ENCODE assay signal across 1 cellular context in the genomic region with DNA sequence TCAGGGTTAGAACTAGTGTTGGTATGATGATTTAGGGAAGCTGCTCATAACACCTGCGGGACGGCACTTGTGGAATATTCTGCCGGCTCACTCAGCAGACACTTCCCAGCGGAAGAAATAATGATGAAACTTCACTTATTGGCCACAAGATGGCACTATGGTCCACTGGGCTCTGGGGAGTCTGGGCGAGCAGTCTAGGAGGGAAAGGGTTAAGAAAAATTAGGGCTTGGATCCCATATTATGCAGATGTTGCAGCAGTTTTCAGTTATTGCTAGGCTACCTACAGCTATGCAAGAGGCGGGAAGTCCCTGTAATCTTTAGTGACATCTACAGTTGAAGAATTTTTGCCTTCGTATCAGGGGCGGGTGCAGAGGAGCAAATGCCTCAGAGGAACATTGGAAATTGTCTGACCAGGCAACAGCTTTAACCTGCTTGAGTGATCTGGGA.
A peak's percentile ranks its signal among the peaks of the same experiment; 100 is the strongest.
TF ChIP-seq lines count a peak whose summit lies in the region.

No MANE protein-coding gene starts in this region.

TF ChIP-seq in HEK293, 187 proteins besides CTCF, POLR2A, EP300 and RAD21 (continued from another document):
- TF ChIP-seq, protein P1, sequence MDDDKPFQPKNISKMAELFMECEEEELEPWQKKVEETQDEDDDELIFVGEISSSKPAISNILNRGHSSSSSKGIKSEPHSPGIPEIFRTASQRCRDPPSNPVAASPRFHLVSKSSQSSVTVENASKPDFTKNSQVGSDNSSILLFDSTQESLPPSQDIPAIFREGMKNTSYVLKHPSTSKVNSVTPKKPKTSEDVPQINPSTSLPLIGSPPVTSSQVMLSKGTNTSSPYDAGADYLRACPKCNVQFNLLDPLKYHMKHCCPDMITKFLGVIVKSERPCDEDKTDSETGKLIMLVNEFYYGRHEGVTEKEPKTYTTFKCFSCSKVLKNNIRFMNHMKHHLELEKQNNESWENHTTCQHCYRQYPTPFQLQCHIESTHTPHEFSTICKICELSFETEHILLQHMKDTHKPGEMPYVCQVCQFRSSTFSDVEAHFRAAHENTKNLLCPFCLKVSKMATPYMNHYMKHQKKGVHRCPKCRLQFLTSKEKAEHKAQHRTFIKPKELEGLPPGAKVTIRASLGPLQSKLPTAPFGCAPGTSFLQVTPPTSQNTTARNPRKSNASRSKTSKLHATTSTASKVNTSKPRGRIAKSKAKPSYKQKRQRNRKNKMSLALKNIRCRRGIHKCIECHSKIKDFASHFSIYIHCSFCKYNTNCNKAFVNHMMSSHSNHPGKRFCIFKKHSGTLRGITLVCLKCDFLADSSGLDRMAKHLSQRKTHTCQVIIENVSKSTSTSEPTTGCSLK (tag by site-specific recombination; IDR thresholded peaks at IDR 0.05) = no peak
- peak; percentile 54 for TF ChIP-seq ZNF654 (tag by site-specific recombination; IDR thresholded peaks at IDR 0.05; ENCODE audit: low read depth)
- TF ChIP-seq SCRT2 (tag by site-specific recombination; IDR thresholded peaks at IDR 0.05) = peak; percentile 96
- no peak for TF ChIP-seq ZNF133 (tag by site-specific recombination; IDR thresholded peaks at IDR 0.05)
- TF ChIP-seq RBAK (tag by site-specific recombination; IDR thresholded peaks at IDR 0.05) = no peak
- no peak for TF ChIP-seq ZNF843 (tag by site-specific recombination; IDR thresholded peaks at IDR 0.05)
- TF ChIP-seq ZNF214 (tag by site-specific recombination; IDR thresholded peaks at IDR 0.05; ENCODE audit: borderline replicate concordance) = no peak
- 0 out of 2 replicates have a peak, but pooled peaks have one; percentile 23 for TF ChIP-seq TRIM28 (IDR thresholded peaks at IDR 0.05; ENCODE audit: borderline replicate concordance, low read length)
- peak; percentile 53; the same call in 1 of the 2 replicates for TF ChIP-seq ZNF2 (tag by site-specific recombination; IDR thresholded peaks at IDR 0.05)
- no peak for TF ChIP-seq ZNF132 (tag by site-specific recombination; IDR thresholded peaks at IDR 0.05; ENCODE audit: borderline replicate concordance)
- TF ChIP-seq, protein P2, sequence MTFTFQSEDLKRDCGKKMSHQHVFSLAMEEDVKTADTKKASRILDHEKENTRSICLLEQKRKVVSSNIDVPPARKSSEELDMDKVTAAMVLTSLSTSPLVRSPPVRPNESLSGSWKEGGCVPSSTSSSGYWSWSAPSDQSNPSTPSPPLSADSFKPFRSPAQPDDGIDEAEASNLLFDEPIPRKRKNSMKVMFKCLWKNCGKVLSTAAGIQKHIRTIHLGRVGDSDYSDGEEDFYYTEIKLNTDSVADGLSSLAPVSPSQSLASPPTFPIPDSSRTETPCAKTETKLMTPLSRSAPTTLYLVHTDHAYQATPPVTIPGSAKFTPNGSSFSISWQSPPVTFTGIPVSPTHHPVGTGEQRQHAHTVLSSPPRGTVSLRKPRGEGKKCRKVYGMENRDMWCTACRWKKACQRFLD (tag by site-specific recombination; IDR thresholded peaks at IDR 0.05) = no peak
- no peak for TF ChIP-seq ZNF416 (tag by site-specific recombination; IDR thresholded peaks at IDR 0.05)
- no peak for TF ChIP-seq ZNF549 (tag by site-specific recombination; IDR thresholded peaks at IDR 0.05)
- TF ChIP-seq GLIS1 (tag by site-specific recombination; IDR thresholded peaks at IDR 0.05) = no peak
- TF ChIP-seq ZNF18 (tag by site-specific recombination; IDR thresholded peaks at IDR 0.05) = no peak
- TF ChIP-seq SETDB1 (IDR thresholded peaks at IDR 0.05; ENCODE audit: insufficient read length, low read length) = no peak
- no peak for TF ChIP-seq ZNF404 (tag by site-specific recombination; IDR thresholded peaks at IDR 0.05)
- no peak for TF ChIP-seq HOXA7 (CRISPR knock-in tag; IDR thresholded peaks at IDR 0.05; ENCODE audit: borderline replicate concordance)
